ENCODE assay signal across 11 cellular contexts in genomic region chr9:14830057-14830456, GRCh38.
"Had no signal": no experiment of that assay in that cellular context is flagged by ENCODE, and none has a peak within 500 bp of the region (broad histone marks: within the 10 kb centered on the region; RNA-seq: fewer than 3 reads in every experiment).

No MANE protein-coding gene starts in this region.

- H3K4me3 ChIP-seq: GM23248, GM23338, HAP-1 had no signal

- H3K9me3 ChIP-seq: HAP-1 had no signal

- H3K27ac ChIP-seq: GM23248 had no signal

- DNase-seq: GM23248, GOT3, H7, H9, HCEC 1CT, HFFc6 had no signal

- H2AFZ ChIP-seq: GM23248, GM23338 had no signal

- H3K9ac ChIP-seq: GM23248 had no signal

- ATAC-seq: GM23338, HCT116 had no signal

- H3K36me3 ChIP-seq: HAP-1 had no signal

- H3K4me2 ChIP-seq: GM23338 had no signal

- H3K4me1 ChIP-seq: HAP-1 had no signal

- FAIRE-seq: H1, H54 had no signal
